Comparison of ENCODE assay signal across 1 cellular context in genomic region chr7:6008668-6009611, GRCh38.
TF ChIP-seq lines count a peak whose summit lies in the region.

AIMP2 (plus strand) TSS chr7:6009272; CDS start chr7:6009364, 92 bp downstream.
PMS2 (minus strand) TSS chr7:6009049; CDS start chr7:6009019, 30 bp downstream.

TF ChIP-seq in HepG2, 621 proteins besides CTCF, POLR2A, EP300 and RAD21 (continued from another document and continues in another):
- peak; percentile 99 for TF ChIP-seq ARID4A (CRISPR knock-in tag; IDR thresholded peaks at IDR 0.05; ENCODE audit: borderline replicate concordance)
- TF ChIP-seq ZNF678 (CRISPR knock-in tag; IDR thresholded peaks at IDR 0.05), result peak; percentile 99
- peak; percentile 100 for TF ChIP-seq ATF7-NPFF (CRISPR knock-in tag; IDR thresholded peaks at IDR 0.05; ENCODE audit: low read depth)
- peak; percentile 99 for TF ChIP-seq ZNF343 (CRISPR knock-in tag; IDR thresholded peaks at IDR 0.05)
- peak; percentile 40 for TF ChIP-seq HNF4A (CRISPR knock-in tag; IDR thresholded peaks at IDR 0.05)
- no peak; the same call in 1 of the 2 replicates for TF ChIP-seq RELA (CRISPR knock-in tag; IDR thresholded peaks at IDR 0.05)
- peak; percentile 98; the same call in 1 of the 2 replicates for TF ChIP-seq PLSCR1 (CRISPR knock-in tag; IDR thresholded peaks at IDR 0.05; ENCODE audit: borderline replicate concordance)
- TF ChIP-seq RFX1 (IDR thresholded peaks at IDR 0.05), result no peak
- TF ChIP-seq TIGD3 (CRISPR knock-in tag; IDR thresholded peaks at IDR 0.05; ENCODE audit: borderline replicate concordance), result peak; percentile 98; the same call in 1 of the 2 replicates
- peak; percentile 63; the same call in 1 of the 2 replicates for TF ChIP-seq HMG20B (CRISPR knock-in tag; conservative IDR thresholded peaks at IDR 0.05)
- peak; percentile 78; the same call in 1 of the 2 replicates for TF ChIP-seq ZNF460 (CRISPR knock-in tag; IDR thresholded peaks at IDR 0.05; ENCODE audit: borderline replicate concordance)
- peak; percentile 85 for TF ChIP-seq ZNF12 (CRISPR knock-in tag; IDR thresholded peaks at IDR 0.05)
- TF ChIP-seq NONO (IDR thresholded peaks at IDR 0.05), result no peak
- TF ChIP-seq NONO (CRISPR knock-in tag; conservative IDR thresholded peaks at IDR 0.05), result peak; percentile 98
- no peak for TF ChIP-seq ZFP36 (IDR thresholded peaks at IDR 0.05; ENCODE audit: borderline replicate concordance, low read depth, low read length, partially characterized antibody)
- TF ChIP-seq SMARCC2 (IDR thresholded peaks at IDR 0.05), result no peak
- TF ChIP-seq PPARG (CRISPR knock-in tag; conservative IDR thresholded peaks at IDR 0.05), result peak; percentile 68
- TF ChIP-seq ZNF570 (CRISPR knock-in tag; IDR thresholded peaks at IDR 0.05; ENCODE audit: borderline replicate concordance), result peak; percentile 99
- TF ChIP-seq ZNF333 (CRISPR knock-in tag; IDR thresholded peaks at IDR 0.05; ENCODE audit: borderline replicate concordance), result peak; percentile 84; the same call in 1 of the 2 replicates
- peak; percentile 67 to 91; a peak in 3 of 4 replicates for TF ChIP-seq NR2F1 (CRISPR knock-in tag; IDR thresholded peaks at IDR 0.05)
- TF ChIP-seq KDM2A (CRISPR knock-in tag; IDR thresholded peaks at IDR 0.05; ENCODE audit: borderline replicate concordance, low read depth), result peak; percentile 94
- TF ChIP-seq ZNF878 (CRISPR knock-in tag; IDR thresholded peaks at IDR 0.05), result peak; percentile 98
- peak; percentile 98; the same call in 1 of the 2 replicates for TF ChIP-seq ZNF580 (CRISPR knock-in tag; IDR thresholded peaks at IDR 0.05; ENCODE audit: borderline replicate concordance, low read depth)
- TF ChIP-seq ZNF253 (CRISPR knock-in tag; IDR thresholded peaks at IDR 0.05; ENCODE audit: borderline replicate concordance), result peak; percentile 99
- peak; percentile 99 for TF ChIP-seq ZNF18 (CRISPR knock-in tag; IDR thresholded peaks at IDR 0.05; ENCODE audit: insufficient replicate concordance)
- TF ChIP-seq AKAP8 (CRISPR knock-in tag; IDR thresholded peaks at IDR 0.05), result peak; percentile 93
- TF ChIP-seq ZFP91 (CRISPR knock-in tag; IDR thresholded peaks at IDR 0.05; ENCODE audit: borderline replicate concordance), result peak; percentile 95
- peak; percentile 100 for TF ChIP-seq ZMAT3 (CRISPR knock-in tag; conservative IDR thresholded peaks at IDR 0.05)
- TF ChIP-seq BATF2 (CRISPR knock-in tag; IDR thresholded peaks at IDR 0.05), result peak; percentile 99
- TF ChIP-seq DRAP1 (CRISPR knock-in tag; IDR thresholded peaks at IDR 0.05), result peak; percentile 90
- peak; percentile 97 for TF ChIP-seq BRCA1 (CRISPR knock-in tag; IDR thresholded peaks at IDR 0.05)
- TF ChIP-seq ZNF747 (CRISPR knock-in tag; IDR thresholded peaks at IDR 0.05; ENCODE audit: borderline replicate concordance), result peak; percentile 100
- TF ChIP-seq ZNF432 (CRISPR knock-in tag; IDR thresholded peaks at IDR 0.05; ENCODE audit: borderline replicate concordance), result no peak
- TF ChIP-seq NR2F6 (IDR thresholded peaks at IDR 0.05), result peak; percentile 84
- peak; percentile 89 for TF ChIP-seq NR2F6 (CRISPR knock-in tag; IDR thresholded peaks at IDR 0.05)
- TF ChIP-seq ZNF430 (CRISPR knock-in tag; IDR thresholded peaks at IDR 0.05), result peak; percentile 99
- TF ChIP-seq SIX1 (CRISPR knock-in tag; IDR thresholded peaks at IDR 0.05; ENCODE audit: borderline replicate concordance), result peak; percentile 58; the same call in 1 of the 2 replicates
- TF ChIP-seq ZNF383 (CRISPR knock-in tag; IDR thresholded peaks at IDR 0.05; ENCODE audit: borderline replicate concordance), result peak; percentile 96; the same call in 1 of the 2 replicates
- TF ChIP-seq HOXA7 (CRISPR knock-in tag; IDR thresholded peaks at IDR 0.05), result no peak
- TF ChIP-seq FUBP1 (CRISPR knock-in tag; IDR thresholded peaks at IDR 0.05; ENCODE audit: borderline replicate concordance), result 0 out of 2 replicates have a peak, but pooled peaks have one; percentile 44
- no peak for TF ChIP-seq MAFF (IDR thresholded peaks at IDR 0.05; ENCODE audit: low read depth, low read length)
- peak; percentile 92; the same call in 1 of the 2 replicates for TF ChIP-seq ZNF792 (CRISPR knock-in tag; IDR thresholded peaks at IDR 0.05)
- peak; percentile 99 for TF ChIP-seq ZNF782 (CRISPR knock-in tag; IDR thresholded peaks at IDR 0.05; ENCODE audit: borderline replicate concordance)
- TF ChIP-seq PCBP1 (IDR thresholded peaks at IDR 0.05; ENCODE audit: borderline replicate concordance, low read depth, low read length), result no peak
- no peak for TF ChIP-seq HMGA1 (CRISPR knock-in tag; conservative IDR thresholded peaks at IDR 0.05)
- peak; percentile 85 for TF ChIP-seq RXRA (CRISPR knock-in tag; IDR thresholded peaks at IDR 0.05)
- peak; percentile 91; the same call in 1 of the 2 replicates for TF ChIP-seq MAF1 (CRISPR knock-in tag; IDR thresholded peaks at IDR 0.05; ENCODE audit: borderline replicate concordance)
- peak; percentile 100 for TF ChIP-seq ARNT2 (CRISPR knock-in tag; IDR thresholded peaks at IDR 0.05; ENCODE audit: low read depth)
- TF ChIP-seq ZNF781 (CRISPR knock-in tag; IDR thresholded peaks at IDR 0.05; ENCODE audit: borderline replicate concordance, not compliant biosample characterization), result peak; percentile 99
- TF ChIP-seq MTA1 (CRISPR knock-in tag; IDR thresholded peaks at IDR 0.05; ENCODE audit: borderline replicate concordance), result peak; percentile 79
- peak; percentile 85 for TF ChIP-seq YEATS2 (CRISPR knock-in tag; IDR thresholded peaks at IDR 0.05; ENCODE audit: borderline replicate concordance)
- TF ChIP-seq LBX2 (CRISPR knock-in tag; IDR thresholded peaks at IDR 0.05; ENCODE audit: borderline replicate concordance), result peak; percentile 100
- peak; percentile 93 for TF ChIP-seq CAMTA2 (CRISPR knock-in tag; IDR thresholded peaks at IDR 0.05; ENCODE audit: borderline replicate concordance)
- TF ChIP-seq SRSF4 (IDR thresholded peaks at IDR 0.05; ENCODE audit: low read depth, low read length, poor library complexity, severe bottlenecking), result peak; percentile 62
